ENCODE assay signal across 8 cellular contexts in genomic region chr6:21595951-21596378, GRCh38. TPM values are rescaled to one million over a fixed set of nuclear protein-coding genes. Genes with fewer than 3 reads are reported as not detected.
A peak's percentile ranks its signal among the peaks of the same experiment; 100 is the strongest.
DNase-seq lines count a peak whose midpoint lies in the region; ATAC-seq and TF ChIP-seq lines count a peak whose summit lies in the region.

No MANE protein-coding gene starts in this region.

- H3K9ac ChIP-seq in SK-N-SH (peak overlapping the region; percentile 89), fibroblast of lung (ENCODE audit: insufficient read depth, low read length) (peak overlapping the region; percentile 78)

- TF ChIP-seq RAD21 in SK-N-SH (IDR thresholded peaks at IDR 0.05; ENCODE audit: low read length): no peak; the same call in 1 of the 2 replicates

- no peak for ATAC-seq in SK-N-SH treated with all-trans-retinoic acid at 6 μM for 48 hours
- no peak for ATAC-seq in HG03571 (IDR thresholded peaks at IDR 0.05; ENCODE audit: unreplicated experiment)
- ATAC-seq in HG03175 (IDR thresholded peaks at IDR 0.05; ENCODE audit: unreplicated experiment): no peak

- TF ChIP-seq EP300 in SK-N-SH (IDR thresholded peaks at IDR 0.05; ENCODE audit: borderline replicate concordance in 1 of 2, low read depth in 1 of 2, low read length in 1 of 2): no peak

- H3K4me2 ChIP-seq in SK-N-SH: peak overlapping the region; percentile 79
- H3K4me2 ChIP-seq in fibroblast of lung (ENCODE audit: extremely low read depth, insufficient read depth, low read length): peak overlapping the region; percentile 20

- H4K20me1 ChIP-seq in SK-N-SH (ENCODE audit: insufficient read depth) (peaks cover 21% of the 10 kb centered on the region; the same call in 1 of the 2 replicates), fibroblast of lung (ENCODE audit: control insufficient read depth, extremely low read depth, insufficient read depth, low read length) (no peaks in the 10 kb centered on the region)

- under 1% methylated on average over 28 of the region's 28 CpGs for WGBS in SK-N-SH (ENCODE audit: low lambda C conversion rate)
- WGBS in prostate gland: under 1% methylated on average over 28 of the region's 28 CpGs

- TF ChIP-seq CTCF in SK-N-SH (IDR thresholded peaks at IDR 0.05) (no peak), RWPE1 (conservative IDR thresholded peaks at IDR 0.05; ENCODE audit: low read depth) (no peak), fibroblast of lung (conservative IDR thresholded peaks at IDR 0.05 in 1 of 2, IDR thresholded peaks at IDR 0.05 in 1 of 2; ENCODE audit: low read depth in 1 of 2, low read length in 2 of 2) (no peak), prostate gland (IDR thresholded peaks at IDR 0.05) (no peak)

- H3K4me1 ChIP-seq in SK-N-SH (ENCODE audit: control insufficient read depth in 1 of 2, insufficient read depth in 2 of 2, low read depth in 1 of 2, low read length in 1 of 2) (peaks cover 13 to 22% of the 10 kb centered on the region in 2 experiments), fibroblast of lung (ENCODE audit: control insufficient read depth, extremely low read depth, insufficient read depth, low read length) (no peaks in the 10 kb centered on the region), prostate gland (replicated peaks) (no peaks in the 10 kb centered on the region)

- H3K27me3 ChIP-seq in SK-N-SH (ENCODE audit: insufficient read depth) (no peaks in the 10 kb centered on the region), fibroblast of lung (ENCODE audit: control insufficient read depth, insufficient read depth, low read length) (no peaks in the 10 kb centered on the region), prostate gland (replicated peaks; ENCODE audit: insufficient read depth) (no peaks in the 10 kb centered on the region)

- peak overlapping the region; percentile 81 to 95 for H3K4me3 ChIP-seq in SK-N-SH (ENCODE audit: low read depth in 2 of 2, low read length in 1 of 2)
- H3K4me3 ChIP-seq in fibroblast of lung (replicated peaks in 1 of 4; ENCODE audit: control extremely low read depth in 1 of 4, insufficient read depth in 1 of 4, low read depth in 3 of 4, low read length in 4 of 4): peak overlapping the region; percentile 68 to 95 (median 78)
- peak overlapping the region; percentile 73 to 79 for H3K4me3 ChIP-seq in prostate gland

- peaks cover 65% of the 10 kb centered on the region for H3K79me2 ChIP-seq in SK-N-SH (ENCODE audit: insufficient read depth)
- peaks cover 18% of the 10 kb centered on the region for H3K79me2 ChIP-seq in fibroblast of lung (ENCODE audit: control insufficient read depth, insufficient read depth, low read length)

- no peaks in the 10 kb centered on the region for H3K9me2 ChIP-seq in SK-N-SH

- intact Hi-C loops in prostate gland (cut with DNase I): loop anchor here (2.0 to 10.0 kb wide), 8 partner anchors 71 to 1849 kb away; no protein-coding TSS in a partner anchor

- no peak for TF ChIP-seq POLR2A in prostate gland (IDR thresholded peaks at IDR 0.05)

- CTCF ChIA-PET in SK-N-SH (lab: Yijun Ruan, JAX): interaction anchor here (0.7 to 7.3 kb wide), 13 partner anchors 8 to 1232 kb away, joined by 3 to 64 read pairs (median 4); no protein-coding TSS in a partner anchor
- CTCF ChIA-PET in RWPE1 (lab: Yijun Ruan, JAX): interaction anchor here (0.5 to 0.9 kb wide), 2 partner anchors 372 to 1380 kb away, joined by 3 to 5 read pairs; no protein-coding TSS in a partner anchor

- H3F3A ChIP-seq in SK-N-SH (replicated peaks; ENCODE audit: insufficient read depth): peaks cover 35% of the 10 kb centered on the region

- peak overlapping the region; percentile 63; the same call in 1 of the 2 replicates for H2AFZ ChIP-seq in SK-N-SH (ENCODE audit: low read depth)
- peak overlapping the region; percentile 68 for H2AFZ ChIP-seq in fibroblast of lung (ENCODE audit: low read length)

- H3K9me3 ChIP-seq in SK-N-SH (no peaks in the 10 kb centered on the region), fibroblast of lung (ENCODE audit: control insufficient read depth, insufficient read depth, low read depth, low read length) (no peaks in the 10 kb centered on the region), prostate gland (no peaks in the 10 kb centered on the region)

- H3K36me3 ChIP-seq in SK-N-SH (replicated peaks in 1 of 2; ENCODE audit: control insufficient read depth in 1 of 2, insufficient read depth in 2 of 2, low read length in 1 of 2): peaks cover 29 to 35% of the 10 kb centered on the region in 2 experiments
- H3K36me3 ChIP-seq in fibroblast of lung (ENCODE audit: control insufficient read depth, insufficient read depth, low read length): no peaks in the 10 kb centered on the region
- no peaks in the 10 kb centered on the region for H3K36me3 ChIP-seq in prostate gland

- H3K27ac ChIP-seq in SK-N-SH (ENCODE audit: low read depth in 2 of 2, low read length in 1 of 2) (peak overlapping the region; percentile 88 to 98), RWPE1 (peak overlapping the region; percentile 96), fibroblast of lung (ENCODE audit: insufficient read depth, low read length) (peak overlapping the region; percentile 87), prostate gland (peak overlapping the region; percentile 91)

- POLR2A ChIA-PET in SK-N-SH (lab: Yijun Ruan, JAX): interaction anchor here (0.9 to 10.5 kb wide), 5 partner anchors 360 to 962 kb away, joined by 3 to 173 read pairs (median 6); no protein-coding TSS in a partner anchor
- POLR2A ChIA-PET in RWPE1 (lab: Yijun Ruan, JAX; ENCODE audit: low non-redundant PET): interaction anchor here (0.8 kb wide), 1 partner anchor 212 kb away, joined by 6 read pairs; no protein-coding TSS in a partner anchor

- DNase-seq in SK-N-SH: peak; percentile 47
- DNase-seq in RWPE1 (ENCODE audit: low spot score): peak; percentile 17
- no peak for DNase-seq in fibroblast of lung (ENCODE audit: low read depth in 2 of 2)
- no peak for DNase-seq in prostate gland (ENCODE audit: low spot score)
- no peak for DNase-seq in KG1 (lab: John Stamatoyannopoulos, UW)

TF ChIP-seq in SK-N-SH, 30 proteins besides CTCF, POLR2A, EP300 and RAD21 (continues in another document):
- 0 out of 2 replicates have a peak, but pooled peaks have one; percentile 6 for TF ChIP-seq MAX (IDR thresholded peaks at IDR 0.05; ENCODE audit: low read depth)
- TF ChIP-seq CHD2 (IDR thresholded peaks at IDR 0.05; ENCODE audit: low read length, partially characterized antibody): peak; percentile 37
- TF ChIP-seq RFX5 (IDR thresholded peaks at IDR 0.05; ENCODE audit: low read length): no peak
- no peak for TF ChIP-seq TCF12 (IDR thresholded peaks at IDR 0.05)

TF ChIP-seq in SK-N-SH treated with all-trans-retinoic acid at 6 μM for 48 hours, 23 proteins besides CTCF, POLR2A, EP300 and RAD21 (continues in another document):
- TF ChIP-seq SNAI2 (CRISPR knock-in tag; IDR thresholded peaks at IDR 0.05) (no peak), ZNF70 (CRISPR knock-in tag; IDR thresholded peaks at IDR 0.05) (no peak), TOX (CRISPR knock-in tag; IDR thresholded peaks at IDR 0.05; ENCODE audit: borderline replicate concordance) (no peak), GLIS3 (CRISPR knock-in tag; IDR thresholded peaks at IDR 0.05) (no peak), CSDC2 (CRISPR knock-in tag; IDR thresholded peaks at IDR 0.05) (no peak), BACH2 (CRISPR knock-in tag; IDR thresholded peaks at IDR 0.05; ENCODE audit: borderline replicate concordance) (no peak), ESRRG (CRISPR knock-in tag; IDR thresholded peaks at IDR 0.05) (no peak), ZFP3 (CRISPR knock-in tag; IDR thresholded peaks at IDR 0.05) (no peak), ISL1 (CRISPR knock-in tag; IDR thresholded peaks at IDR 0.05) (no peak), ZNF8 (CRISPR knock-in tag; IDR thresholded peaks at IDR 0.05) (no peak)
- TF ChIP-seq, protein P1, sequence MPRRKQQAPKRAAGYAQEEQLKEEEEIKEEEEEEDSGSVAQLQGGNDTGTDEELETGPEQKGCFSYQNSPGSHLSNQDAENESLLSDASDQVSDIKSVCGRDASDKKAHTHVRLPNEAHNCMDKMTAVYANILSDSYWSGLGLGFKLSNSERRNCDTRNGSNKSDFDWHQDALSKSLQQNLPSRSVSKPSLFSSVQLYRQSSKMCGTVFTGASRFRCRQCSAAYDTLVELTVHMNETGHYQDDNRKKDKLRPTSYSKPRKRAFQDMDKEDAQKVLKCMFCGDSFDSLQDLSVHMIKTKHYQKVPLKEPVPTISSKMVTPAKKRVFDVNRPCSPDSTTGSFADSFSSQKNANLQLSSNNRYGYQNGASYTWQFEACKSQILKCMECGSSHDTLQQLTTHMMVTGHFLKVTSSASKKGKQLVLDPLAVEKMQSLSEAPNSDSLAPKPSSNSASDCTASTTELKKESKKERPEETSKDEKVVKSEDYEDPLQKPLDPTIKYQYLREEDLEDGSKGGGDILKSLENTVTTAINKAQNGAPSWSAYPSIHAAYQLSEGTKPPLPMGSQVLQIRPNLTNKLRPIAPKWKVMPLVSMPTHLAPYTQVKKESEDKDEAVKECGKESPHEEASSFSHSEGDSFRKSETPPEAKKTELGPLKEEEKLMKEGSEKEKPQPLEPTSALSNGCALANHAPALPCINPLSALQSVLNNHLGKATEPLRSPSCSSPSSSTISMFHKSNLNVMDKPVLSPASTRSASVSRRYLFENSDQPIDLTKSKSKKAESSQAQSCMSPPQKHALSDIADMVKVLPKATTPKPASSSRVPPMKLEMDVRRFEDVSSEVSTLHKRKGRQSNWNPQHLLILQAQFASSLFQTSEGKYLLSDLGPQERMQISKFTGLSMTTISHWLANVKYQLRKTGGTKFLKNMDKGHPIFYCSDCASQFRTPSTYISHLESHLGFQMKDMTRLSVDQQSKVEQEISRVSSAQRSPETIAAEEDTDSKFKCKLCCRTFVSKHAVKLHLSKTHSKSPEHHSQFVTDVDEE (CRISPR knock-in tag; IDR thresholded peaks at IDR 0.05): no peak
- TF ChIP-seq, protein P2, sequence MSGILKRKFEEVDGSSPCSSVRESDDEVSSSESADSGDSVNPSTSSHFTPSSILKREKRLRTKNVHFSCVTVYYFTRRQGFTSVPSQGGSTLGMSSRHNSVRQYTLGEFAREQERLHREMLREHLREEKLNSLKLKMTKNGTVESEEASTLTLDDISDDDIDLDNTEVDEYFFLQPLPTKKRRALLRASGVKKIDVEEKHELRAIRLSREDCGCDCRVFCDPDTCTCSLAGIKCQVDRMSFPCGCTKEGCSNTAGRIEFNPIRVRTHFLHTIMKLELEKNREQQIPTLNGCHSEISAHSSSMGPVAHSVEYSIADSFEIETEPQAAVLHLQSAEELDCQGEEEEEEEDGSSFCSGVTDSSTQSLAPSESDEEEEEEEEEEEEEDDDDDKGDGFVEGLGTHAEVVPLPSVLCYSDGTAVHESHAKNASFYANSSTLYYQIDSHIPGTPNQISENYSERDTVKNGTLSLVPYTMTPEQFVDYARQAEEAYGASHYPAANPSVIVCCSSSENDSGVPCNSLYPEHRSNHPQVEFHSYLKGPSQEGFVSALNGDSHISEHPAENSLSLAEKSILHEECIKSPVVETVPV (CRISPR knock-in tag; IDR thresholded peaks at IDR 0.05): no peak

RNA-seq across cellular contexts. Expression of gene SOX4, which starts 2.4 kb away (rescaled TPM):
- polyA plus RNA-seq in SK-N-SH (2012; rRNA removed) (5.5 and 5.8 TPM in 2 replicates), fibroblast of lung (5.1 and 6.5 TPM in 2 replicates)
- 7.8 and 7.9 TPM in 2 replicates for polyA plus RNA-seq in SK-N-SH (2012; cell fraction: cytosol; rRNA removed)
- polyA plus RNA-seq in SK-N-SH (2012; cell fraction: nucleus; rRNA removed): 6.8 and 7.5 TPM in 2 replicates
- total RNA-seq in fibroblast of lung (38.1 and 41.9 TPM in 2 replicates), prostate gland (10 to 100 TPM; 41.7 to 44.1 TPM)
- 8.2 and 9.9 TPM in 2 replicates for polyA plus RNA-seq in fibroblast of lung (2012)
- 1.8 and 2.7 TPM in 2 replicates for polyA minus RNA-seq in fibroblast of lung (ENCODE audit: low replicate concordance)

Comparison
In these comparisons a context has a peak if more than half of its experiments do, and no peak if none do; other contexts are left out.
1. DNase-seq: peak in SK-N-SH (single experiment) and RWPE1 (single experiment); none in fibroblast of lung (0 of 2), prostate gland (single experiment) and KG1 (single experiment).
2. Peak in every context shown above with its lines, with median percentiles within 50 percentile points of each other: H3K27ac ChIP-seq and H3K4me3 ChIP-seq.